In genomic region chr6:3156184-3157119, GRCh38 we compare ENCODE assay signal across 8 cellular contexts. TPM values are rescaled to one million over a fixed set of nuclear protein-coding genes. Genes with fewer than 3 reads are reported as not detected.
DNase-seq lines count a peak whose midpoint lies in the region; TF ChIP-seq lines count a peak whose summit lies in the region.
"Not testable (repeated sequence)": the region's sequence is repeated elsewhere in the genome, so short reads cannot be mapped to it uniquely, and the experiment has no call there.

No MANE protein-coding gene starts in this region.

- intact Hi-C loops in prostate gland (cut with DNase I) = not testable (repeated sequence)

- H3K9ac ChIP-seq in endodermal cell (ENCODE audit: extremely low read depth, low read length, poor library complexity, severe bottlenecking) = peak overlapping the region; percentile 78

- not testable (repeated sequence) for TF ChIP-seq CTCF in endodermal cell (conservative IDR thresholded peaks at IDR 0.05); prostate gland (IDR thresholded peaks at IDR 0.05)

- H3K27me3 ChIP-seq in SJCRH30; endodermal cell (ENCODE audit: control insufficient read depth, insufficient read depth, low read length, poor library complexity, severe bottlenecking); layer of hippocampus (ENCODE audit: control insufficient read depth, insufficient read depth, low read length); prostate gland (replicated peaks; ENCODE audit: insufficient read depth): not testable (repeated sequence)

- H3K4me3 ChIP-seq in GM08714 (ENCODE audit: low read length) (peak overlapping the region; percentile 87), SJCRH30 (peak overlapping the region; percentile 68), endodermal cell (ENCODE audit: low read length) (peak overlapping the region; percentile 98), prostate gland (peak overlapping the region; percentile 78 to 80), urinary bladder (ENCODE audit: low read depth, low read length) (peak overlapping the region; percentile 92)

- 8 to 9% methylated on average over 17 to 29 of the region's 31 CpGs for WGBS in endodermal cell (ENCODE audit: insufficient coverage in 1 of 2, insufficient read length in 1 of 2), 2 experiments
- 10% methylated on average over 26 of the region's 31 CpGs for WGBS in prostate gland
- 4% methylated on average over 27 of the region's 31 CpGs for WGBS in urinary bladder

- peaks cover 24% of the 10 kb centered on the region for H3K36me3 Mint-ChIP-seq in endodermal cell (ENCODE audit: low read depth)

- H3K4me1 Mint-ChIP-seq in endodermal cell = peaks cover 18% of the 10 kb centered on the region

- DNase-seq in KBM-7 (peak; percentile 31), SJCRH30 (peak in 1 of 2 experiments; percentile 7), endodermal cell (peak; percentile 63)
- DNase-seq in activated T-helper 9 cell treated with anti-CD3 and anti-CD28 coated beads, Interleukin-2, amount 50 U/mL, for 16 hours (ENCODE audit: low read depth) = peak; percentile 11
- DNase-seq in prostate gland (ENCODE audit: low spot score) = not testable (repeated sequence)

- not testable (repeated sequence) for TF ChIP-seq POLR2A in prostate gland (IDR thresholded peaks at IDR 0.05)

- H3K27me3 Mint-ChIP-seq in endodermal cell (ENCODE audit: insufficient read depth) = not testable (repeated sequence)

- H3K4me1 ChIP-seq in SJCRH30; endodermal cell (ENCODE audit: control insufficient read depth, insufficient read depth, low read length); prostate gland (replicated peaks); urinary bladder (ENCODE audit: insufficient read depth): not testable (repeated sequence)

- H3K4me3 Mint-ChIP-seq in endodermal cell = peak overlapping the region; percentile 93

- in situ Hi-C loops in KBM-7 (cut with MboI; ENCODE audit: low pct_unique_long_range_greater_than_20kb, low sequenced_read_pairs) = not testable (repeated sequence)

- peak overlapping the region; percentile 93 for H3K27ac Mint-ChIP-seq in endodermal cell

- not testable (repeated sequence) for H3K9me3 Mint-ChIP-seq in endodermal cell

- not testable (repeated sequence) for H3K27ac ChIP-seq in SJCRH30; urinary bladder (ENCODE audit: low read depth)
- H3K27ac ChIP-seq in endodermal cell (ENCODE audit: low read depth, low read length) (peak overlapping the region; percentile 49), layer of hippocampus (ENCODE audit: low read depth, low read length) (peak overlapping the region; percentile 93), prostate gland (peak overlapping the region; percentile 79 to 82)

- H3K9me3 ChIP-seq in SJCRH30 (replicated peaks); endodermal cell (ENCODE audit: control insufficient read depth, low read length); prostate gland: not testable (repeated sequence)

- H3K36me3 ChIP-seq in SJCRH30; prostate gland; urinary bladder (ENCODE audit: insufficient read depth): not testable (repeated sequence)
- peaks cover 26% of the 10 kb centered on the region for H3K36me3 ChIP-seq in endodermal cell (ENCODE audit: control insufficient read depth, insufficient read depth, low read length)

RNA-seq across cellular contexts. Expression of gene TUBB2A, which starts 0.9 kb away (rescaled TPM):
- 10.6 and 16.7 TPM in 2 replicates for total RNA-seq in SJCRH30 (2014; rRNA removed; shearing (Covaris generic))
- 100 to 1,000 TPM; 262 to 297 TPM for total RNA-seq in endodermal cell
- 327 TPM for polyA plus RNA-seq in endodermal cell (2013, experiment 1 of 2)
- polyA plus RNA-seq in endodermal cell (2013, experiment 2 of 2) = 301 TPM
- total RNA-seq in prostate gland = 10 to 100 TPM; 17.2 to 39.6 TPM
- 52.8 TPM for total RNA-seq in urinary bladder
- 96.2 TPM for polyA plus RNA-seq in urinary bladder

RNA-seq across cellular contexts. Expression of gene BPHL, which starts 37.9 kb away (rescaled TPM):
- total RNA-seq in SJCRH30 (2014; rRNA removed; shearing (Covaris generic)) = 7.1 and 7.3 TPM in 2 replicates
- total RNA-seq in endodermal cell = 10 to 100 TPM; 42.8 to 42.9 TPM
- polyA plus RNA-seq in endodermal cell (2013, experiment 1 of 2) = 33.5 TPM
- 32.0 TPM for polyA plus RNA-seq in endodermal cell (2013, experiment 2 of 2)
- 10 to 100 TPM; 16.5 to 17.7 TPM for total RNA-seq in prostate gland
- 23.7 TPM for total RNA-seq in urinary bladder
- 13.3 TPM for polyA plus RNA-seq in urinary bladder
